In genomic region chr3:96900600-96900999, GRCh38 we compare ENCODE assay signal across 32 cellular contexts.
"Had no signal": no experiment of that assay in that cellular context is flagged by ENCODE, and none has a peak within 500 bp of the region (broad histone marks: within the 10 kb centered on the region; RNA-seq: fewer than 3 reads in every experiment).

No MANE protein-coding gene starts in this region.

- H3K27me3 ChIP-seq: MG63, Peyer's patch, SJSA1 had no signal

- H3K27ac ChIP-seq: Peyer's patch, SJSA1 had no signal

- H3K27ac Mint-ChIP-seq: activated CD4-positive, alpha-beta T cell treated with anti-CD3 and anti-CD28 coated beads for 36 hours; activated CD4-positive, alpha-beta T cell treated with anti-CD3 and anti-CD28 coated beads, Interleukin-2, amount 10 ng/mL, durations not matched to agents 7 days and 5 days; activated CD8-positive, alpha-beta T cell treated with anti-CD3 and anti-CD28 coated beads, Interleukin-2, amount 10 ng/mL, durations not matched to agents 7 days and 5 days; activated naive CD4-positive, alpha-beta T cell treated with anti-CD3 and anti-CD28 coated beads, Interleukin-2, amount 10 ng/mL, durations not matched to agents 7 days and 5 days; activated naive CD8-positive, alpha-beta T cell; activated naive CD8-positive, alpha-beta T cell treated with anti-CD3 and anti-CD28 coated beads, Interleukin-2, amount 50 U/mL, for 24 hours; activated T-cell treated with anti-CD3 and anti-CD28 coated beads, Interleukin-2, amount 50 U/mL, for 24 hours; brain; T-helper 1 cell treated with Interleukin-12 subunit alpha and Interleukin-12 subunit beta and Interleukin-4 antibody, amounts not matched to agents 30 μg/mL and 1 μg/mL, for 36 hours; T-helper 2 cell treated with Interferon-gamma antibody and Interleukin-4, amounts not matched to agents 5 μg/mL and 100 μg/mL, for 36 hours had no signal

- H3K4me1 ChIP-seq: Peyer's patch, SJSA1 had no signal

- DNase-seq: activated CD4-positive, alpha-beta T cell treated with anti-CD3 and anti-CD28 coated beads for 36 hours; activated CD4-positive, alpha-beta T cell treated with anti-CD3 and anti-CD28 coated beads, Interleukin-2, amount 10 ng/mL, durations not matched to agents 7 days and 5 days; activated CD4-positive, alpha-beta T cell treated with anti-CD3 and anti-CD28 coated beads, Interleukin-2, amount 50 U/mL, for 48 hours; activated CD8-positive, alpha-beta T cell treated with anti-CD3 and anti-CD28 coated beads, Interleukin-2, amount 10 ng/mL, durations not matched to agents 7 days and 5 days; activated gamma-delta T cell treated with Interleukin-2 at 50 U/mL for 16 hours; activated naive CD4-positive, alpha-beta T cell treated with anti-CD3 and anti-CD28 coated beads, Interleukin-2, amount 10 ng/mL, durations not matched to agents 7 days and 5 days; activated naive CD8-positive, alpha-beta T cell treated with anti-CD3 and anti-CD28 coated beads, Interleukin-2, amount 50 U/mL, for 24 hours; activated T-cell treated with anti-CD3 and anti-CD28 coated beads, Interleukin-2, amount 50 U/mL, for 24 hours; anterior cingulate cortex; central memory CD4-positive, alpha-beta T cell; Kasumi-1; KG1; MG63; NCI-H1048; NCI-H146; NCI-H187 treated with DMSO at 0.1 percent for 48 hours; NCI-H2081; NCI-H510A; NCI-H526; NCI-H748 treated with DMSO at 0.1 percent for 48 hours; NK-92 treated with Interleukin-12 subunit alpha and Interleukin-12 subunit beta, amount 100 ng/mL, for 24 hours; PC-3; Peyer's patch; RPMI8226; SHP77 treated with DMSO at 0.1 percent for 48 hours; SK-N-SH had no signal

- H3K4me3 ChIP-seq: MG63, Peyer's patch, SJSA1 had no signal

- H3K27me3 Mint-ChIP-seq: activated CD4-positive, alpha-beta T cell treated with anti-CD3 and anti-CD28 coated beads for 36 hours; activated CD4-positive, alpha-beta T cell treated with anti-CD3 and anti-CD28 coated beads, Interleukin-2, amount 10 ng/mL, durations not matched to agents 7 days and 5 days; activated naive CD4-positive, alpha-beta T cell treated with anti-CD3 and anti-CD28 coated beads, Interleukin-2, amount 10 ng/mL, durations not matched to agents 7 days and 5 days; activated naive CD8-positive, alpha-beta T cell; activated naive CD8-positive, alpha-beta T cell treated with anti-CD3 and anti-CD28 coated beads, Interleukin-2, amount 50 U/mL, for 24 hours; activated T-cell treated with anti-CD3 and anti-CD28 coated beads, Interleukin-2, amount 50 U/mL, for 24 hours; brain had no signal

- H3K4me1 Mint-ChIP-seq: activated CD4-positive, alpha-beta T cell treated with anti-CD3 and anti-CD28 coated beads for 36 hours; activated CD4-positive, alpha-beta T cell treated with anti-CD3 and anti-CD28 coated beads, Interleukin-2, amount 10 ng/mL, durations not matched to agents 7 days and 5 days; activated naive CD4-positive, alpha-beta T cell treated with anti-CD3 and anti-CD28 coated beads, Interleukin-2, amount 10 ng/mL, durations not matched to agents 7 days and 5 days; activated naive CD8-positive, alpha-beta T cell treated with anti-CD3 and anti-CD28 coated beads, Interleukin-2, amount 50 U/mL, for 24 hours had no signal

- H3K36me3 Mint-ChIP-seq: activated naive CD4-positive, alpha-beta T cell treated with anti-CD3 and anti-CD28 coated beads, Interleukin-2, amount 10 ng/mL, durations not matched to agents 7 days and 5 days; activated naive CD8-positive, alpha-beta T cell; brain had no signal

- H3K4me3 Mint-ChIP-seq: activated CD4-positive, alpha-beta T cell treated with anti-CD3 and anti-CD28 coated beads for 36 hours; activated CD4-positive, alpha-beta T cell treated with anti-CD3 and anti-CD28 coated beads, Interleukin-2, amount 10 ng/mL, durations not matched to agents 7 days and 5 days; activated CD8-positive, alpha-beta T cell treated with anti-CD3 and anti-CD28 coated beads, Interleukin-2, amount 10 ng/mL, durations not matched to agents 7 days and 5 days; activated naive CD4-positive, alpha-beta T cell treated with anti-CD3 and anti-CD28 coated beads, Interleukin-2, amount 10 ng/mL, durations not matched to agents 7 days and 5 days; activated naive CD8-positive, alpha-beta T cell; activated naive CD8-positive, alpha-beta T cell treated with anti-CD3 and anti-CD28 coated beads, Interleukin-2, amount 50 U/mL, for 24 hours; activated T-cell treated with anti-CD3 and anti-CD28 coated beads, Interleukin-2, amount 50 U/mL, for 24 hours; brain; T-helper 1 cell treated with Interleukin-12 subunit alpha and Interleukin-12 subunit beta and Interleukin-4 antibody, amounts not matched to agents 30 μg/mL and 1 μg/mL, for 36 hours; T-helper 2 cell treated with Interferon-gamma antibody and Interleukin-4, amounts not matched to agents 5 μg/mL and 100 μg/mL, for 36 hours had no signal

- H3K9me3 ChIP-seq: MG63, Peyer's patch, SJSA1, SK-N-SH had no signal

- H3K36me3 ChIP-seq: MG63, Peyer's patch, SJSA1 had no signal

- H3K9me3 Mint-ChIP-seq: activated CD4-positive, alpha-beta T cell treated with anti-CD3 and anti-CD28 coated beads, Interleukin-2, amount 10 ng/mL, durations not matched to agents 7 days and 5 days; activated naive CD4-positive, alpha-beta T cell treated with anti-CD3 and anti-CD28 coated beads, Interleukin-2, amount 10 ng/mL, durations not matched to agents 7 days and 5 days; brain; T-helper 1 cell treated with Interleukin-12 subunit alpha and Interleukin-12 subunit beta and Interleukin-4 antibody, amounts not matched to agents 30 μg/mL and 1 μg/mL, for 36 hours had no signal

- ATAC-seq: activated CD4-positive, alpha-beta T cell treated with anti-CD3 and anti-CD28 coated beads for 36 hours; activated CD4-positive, CD25-positive, alpha-beta regulatory T cell treated with anti-CD3 and anti-CD28 coated beads, Interleukin-2, amount 50 U/mL, for 24 hours; activated CD8-positive, alpha-beta T cell treated with anti-CD3 and anti-CD28 coated beads, Interleukin-2, amount 10 ng/mL, durations not matched to agents 7 days and 5 days; activated naive CD8-positive, alpha-beta T cell treated with anti-CD3 and anti-CD28 coated beads, Interleukin-2, amount 50 U/mL, for 24 hours; PC-3 had no signal
